Comparison of ENCODE assay signal across 9 cellular contexts in genomic region chr1:6453895-6454855, GRCh38. TPM values are rescaled to one million over a fixed set of nuclear protein-coding genes. Genes with fewer than 3 reads are reported as not detected.
DNase-seq lines count a peak whose midpoint lies in the region; ATAC-seq, FAIRE-seq and TF ChIP-seq lines count a peak whose summit lies in the region.
"Not testable (repeated sequence)": the region's sequence is repeated elsewhere in the genome, so short reads cannot be mapped to it uniquely, and the experiment has no call there.
"Had no signal": no experiment of that assay in that cellular context is flagged by ENCODE, and none has a peak within 500 bp of the region (broad histone marks: within the 10 kb centered on the region; RNA-seq: fewer than 3 reads in every experiment).

No MANE protein-coding gene starts in this region.

- H3K9me2 ChIP-seq in PC-3 (replicated peaks; ENCODE audit: low read length), result not testable (repeated sequence)

- not testable (repeated sequence) for H3F3A ChIP-seq in PC-3 (ENCODE audit: low read length, unreplicated experiment)

- not testable (repeated sequence) for H3K36me3 Mint-ChIP-seq in activated T-cell treated with anti-CD3 and anti-CD28 coated beads, Interleukin-2, amount 50 U/mL, for 4 hours (ENCODE audit: insufficient read depth); chondrocyte (ENCODE audit: low read depth)

- not testable (repeated sequence) for H3K79me2 ChIP-seq in PC-3 (ENCODE audit: low read length)

- CTCF ChIA-PET in PC-3 (lab: Charles Lee), result not testable (repeated sequence)

- 26 to 33% methylated on average over 62 to 69 of the region's 85 CpGs for WGBS in mesodermal cell (ENCODE audit: insufficient coverage in 2 of 2), 2 experiments

- H3K4me1 ChIP-seq in PC-3 (ENCODE audit: insufficient read depth, low read length); mesodermal cell (ENCODE audit: control insufficient read depth, insufficient read depth, low read length, poor library complexity, severe bottlenecking); skeletal muscle satellite cell (ENCODE audit: control insufficient read depth, insufficient read depth, low read length): not testable (repeated sequence)

- BruUV-seq in PC-3 (replicated peaks; lab: Mats Ljungman, UMichigan), result not testable (repeated sequence)

- POLR2A ChIA-PET in PC-3 (lab: Charles Lee; ENCODE audit: unreplicated experiment), result interaction anchor here (0.6 to 1.3 kb wide), 2 partner anchors 165 to 248 kb away, joined by 3 to 4 read pairs; no protein-coding TSS in a partner anchor

- H3K4me2 ChIP-seq in PC-3 (ENCODE audit: low read length), result not testable (repeated sequence)
- peak overlapping the region; percentile 31 for H3K4me2 ChIP-seq in skeletal muscle satellite cell (ENCODE audit: low read length)

- H3K27ac Mint-ChIP-seq in chondrocyte (ENCODE audit: unreplicated experiment), result not testable (repeated sequence)

- TF ChIP-seq POLR2A in GM12891 (IDR thresholded peaks at IDR 0.05; ENCODE audit: low read depth, low read length), result not testable (repeated sequence)

- FAIRE-seq in GM12891 (lab: Jason Lieb, UNC), result peak; percentile 26

- H3K9ac ChIP-seq in PC-3 (ENCODE audit: low read length); skeletal muscle satellite cell (ENCODE audit: low read depth, low read length): not testable (repeated sequence)

- not testable (repeated sequence) for TF ChIP-seq CTCF in PC-3 (conservative IDR thresholded peaks at IDR 0.05; ENCODE audit: low read depth, low read length); chondrocyte (IDR thresholded peaks at IDR 0.05); fibroblast of pulmonary artery (IDR thresholded peaks at IDR 0.05; ENCODE audit: low read length, missing control alignments)

- peaks cover 40% of the 10 kb centered on the region for H3K27me3 Mint-ChIP-seq in activated T-cell treated with anti-CD3 and anti-CD28 coated beads, Interleukin-2, amount 50 U/mL, for 4 hours (ENCODE audit: low read depth)
- not testable (repeated sequence) for H3K27me3 Mint-ChIP-seq in chondrocyte (ENCODE audit: low read depth)

- H3K9me3 ChIP-seq in PC-3 (ENCODE audit: low read length); mesodermal cell (ENCODE audit: control insufficient read depth, low read length); skeletal muscle satellite cell (replicated peaks; ENCODE audit: low read length): not testable (repeated sequence)

- not testable (repeated sequence) for H3K9me3 Mint-ChIP-seq in activated T-cell treated with anti-CD3 and anti-CD28 coated beads, Interleukin-2, amount 50 U/mL, for 4 hours; chondrocyte (ENCODE audit: low read depth)

- intact Hi-C loops in PC-3 (cut with micrococcal nuclease), result not testable (repeated sequence)

- H2AFZ ChIP-seq in PC-3 (ENCODE audit: low read length), result not testable (repeated sequence)

- not testable (repeated sequence) for DNase-seq in GM12891 (ENCODE audit: insufficient read length, low spot score); PC-3; activated T-cell treated with anti-CD3 and anti-CD28 coated beads, Interleukin-2, amount 50 U/mL, for 4 hours
- DNase-seq in chondrocyte (ENCODE audit: low spot score), result peak; percentile 90
- DNase-seq in fibroblast of pulmonary artery (ENCODE audit: low read depth), result peak; percentile 23

- H3K36me3 ChIP-seq in PC-3 (ENCODE audit: low read depth, low read length); mesodermal cell (ENCODE audit: control insufficient read depth, insufficient read depth, low read length); skeletal muscle satellite cell (ENCODE audit: insufficient read depth, low read length): not testable (repeated sequence)

- peak; percentile 7 for ATAC-seq in PC-3
- ATAC-seq in activated T-cell treated with anti-CD3 and anti-CD28 coated beads, Interleukin-2, amount 50 U/mL, for 4 hours, result peak; percentile 11 to 20

- H3K4me3 Mint-ChIP-seq in activated T-cell treated with anti-CD3 and anti-CD28 coated beads, Interleukin-2, amount 50 U/mL, for 4 hours, result not testable (repeated sequence)
- peak overlapping the region; percentile 40 for H3K4me3 Mint-ChIP-seq in chondrocyte (ENCODE audit: unreplicated experiment)

- peaks cover 24% of the 10 kb centered on the region for H3K4me1 Mint-ChIP-seq in activated T-cell treated with anti-CD3 and anti-CD28 coated beads, Interleukin-2, amount 50 U/mL, for 4 hours (ENCODE audit: low read depth)
- not testable (repeated sequence) for H3K4me1 Mint-ChIP-seq in chondrocyte (ENCODE audit: low read depth)

- H3K4me3 ChIP-seq in PC-3 (ENCODE audit: low read length); fibroblast of pulmonary artery (replicated peaks; ENCODE audit: low read depth, low read length); skeletal muscle satellite cell (ENCODE audit: low read length): not testable (repeated sequence)
- H3K4me3 ChIP-seq in mesodermal cell (ENCODE audit: extremely low read depth, insufficient read depth, low read length, poor library complexity, severe bottlenecking), result peak overlapping the region; percentile 11

- not testable (repeated sequence) for H4K20me1 ChIP-seq in PC-3 (ENCODE audit: low read length)

- H3K27ac ChIP-seq in PC-3 (ENCODE audit: low read length); mesodermal cell (ENCODE audit: low read depth, low read length, severe bottlenecking): not testable (repeated sequence)

- H3K27me3 ChIP-seq in PC-3 (ENCODE audit: low read length), result peaks cover 15% of the 10 kb centered on the region
- peaks cover 71% of the 10 kb centered on the region for H3K27me3 ChIP-seq in skeletal muscle satellite cell (ENCODE audit: control insufficient read depth, insufficient read depth, low read length)

RNA-seq across cellular contexts. Expression of gene TNFRSF25, which starts 11.8 kb away (rescaled TPM):
- 0.46 TPM for polyA plus RNA-seq in GM12891 (2012; ENCODE audit: low read depth, missing spikeins)
- total RNA-seq in PC-3 (2014; rRNA removed) (42.5 and 60.1 TPM in 2 replicates), chondrocyte (20.1 to 32.4 TPM (median 21.4 TPM) in 3 replicates)
- 100 to 1,000 TPM; 137 to 149 (median 145) TPM for total RNA-seq in activated T-cell treated with anti-CD3 and anti-CD28 coated beads, Interleukin-2, amount 50 U/mL, for 4 hours
- polyA plus RNA-seq in mesodermal cell (2013, experiment 1 of 2), result 30.6 TPM
- polyA plus RNA-seq in mesodermal cell (2013, experiment 2 of 2), result 24.6 TPM
- total RNA-seq in skeletal muscle satellite cell (2012; rRNA removed), result 1.3 TPM in 2 replicates

RNA-seq across cellular contexts. Expression of gene ESPN, which starts 29.6 kb away (rescaled TPM):
- polyA plus RNA-seq in GM12891 (2012; ENCODE audit: low read depth, missing spikeins), result 0.13 TPM
- 11.1 and 14.1 TPM in 2 replicates for total RNA-seq in PC-3 (2014; rRNA removed)
- total RNA-seq in activated T-cell treated with anti-CD3 and anti-CD28 coated beads, Interleukin-2, amount 50 U/mL, for 4 hours, result under 1 TPM; 0.42 to 0.76 (median 0.60) TPM
- 0.57 to 2.5 TPM (median 2.1 TPM) in 3 replicates for total RNA-seq in chondrocyte
- 2.0 TPM for polyA plus RNA-seq in mesodermal cell (2013, experiment 1 of 2)
- 0.91 TPM for polyA plus RNA-seq in mesodermal cell (2013, experiment 2 of 2)
- total RNA-seq in skeletal muscle satellite cell (2012; rRNA removed), result under 0.01 TPM in 1 of 2 replicates, not detected in the other

RNA-seq across cellular contexts. Expression of gene HES2, which starts 34.5 kb away (rescaled TPM):
- 0.85 TPM for polyA plus RNA-seq in GM12891 (2012; ENCODE audit: low read depth, missing spikeins)
- 41.0 and 42.9 TPM in 2 replicates for total RNA-seq in PC-3 (2014; rRNA removed)
- not detected for total RNA-seq in activated T-cell treated with anti-CD3 and anti-CD28 coated beads, Interleukin-2, amount 50 U/mL, for 4 hours
- total RNA-seq in chondrocyte, result 0.15 to 0.36 TPM in 2 of 3 replicates, not detected in the other
- polyA plus RNA-seq in mesodermal cell (2013, experiment 1 of 2), result 0.18 TPM
- polyA plus RNA-seq in mesodermal cell (2013, experiment 2 of 2), result 0.20 TPM
- total RNA-seq in skeletal muscle satellite cell (2012; rRNA removed), result under 0.01 TPM in 1 of 2 replicates, not detected in the other
- total RNA-seq: CD4-positive, CD25-positive, alpha-beta regulatory T cell; Right ventricle myocardium inferior had no signal
- polyA plus RNA-seq: CD4-positive, CD25-positive, alpha-beta regulatory T cell had no signal

RNA-seq across cellular contexts. Expression of gene PLEKHG5, which starts 37.3 kb away (rescaled TPM):
- 0.24 TPM for polyA plus RNA-seq in GM12891 (2012; ENCODE audit: low read depth, missing spikeins)
- total RNA-seq in PC-3 (2014; rRNA removed), result 42.8 and 66.1 TPM in 2 replicates
- total RNA-seq in activated T-cell treated with anti-CD3 and anti-CD28 coated beads, Interleukin-2, amount 50 U/mL, for 4 hours, result 1 to 10 TPM; 1.2 to 2.1 (median 1.4) TPM
- total RNA-seq in chondrocyte, result 32.4 to 50.5 TPM (median 33.6 TPM) in 3 replicates
- 27.1 TPM for polyA plus RNA-seq in mesodermal cell (2013, experiment 1 of 2)
- 23.0 TPM for polyA plus RNA-seq in mesodermal cell (2013, experiment 2 of 2)
- total RNA-seq in skeletal muscle satellite cell (2012; rRNA removed), result 6.3 and 12.7 TPM in 2 replicates

Comparison
In these comparisons a context has a peak if more than half of its experiments do, and no peak if none do; other contexts are left out.
1. RNA of gene HES2, which starts 34.5 kb away (total RNA-seq): 41.0 to 42.9 TPM in PC-3; 0.15 to 0.36 TPM in chondrocyte and not detected in activated T-cell treated with anti-CD3 and anti-CD28 coated beads, Interleukin-2, amount 50 U/mL, for 4 hours; every median in the first group is over 10 times any median in the second.